Comparison of ENCODE assay signal across 17 cellular contexts in genomic region chr2:212385241-212385640, GRCh38.
"Had no signal": no experiment of that assay in that cellular context is flagged by ENCODE, and none has a peak within 500 bp of the region (broad histone marks: within the 10 kb centered on the region; RNA-seq: fewer than 3 reads in every experiment).

No MANE protein-coding gene starts in this region.

- H3K36me3 ChIP-seq: heart left ventricle, right lobe of liver, tibial artery, upper lobe of left lung, uterus had no signal

- DNase-seq: effector memory CD8-positive, alpha-beta T cell; erythroblast; foreskin melanocyte; heart left ventricle; hippocampal formation; kidney glomerular epithelial cell; naive thymus-derived CD4-positive, alpha-beta T cell; nephron progenitor cell; psoas muscle; retina; right lobe of liver; stimulated activated CD4-positive, alpha-beta T cell treated with anti-CD3 and anti-CD28 coated beads, Interleukin-4, amount 100 ng/mL, for 1 hour; stimulated activated CD8-positive, alpha-beta memory T cell treated with anti-CD3 and anti-CD28 coated beads, Interleukin-4, amount 100 ng/mL, for 48 hours; stimulated activated naive CD8-positive, alpha-beta T cell treated with anti-CD3 and anti-CD28 coated beads, Interleukin-15, Interleukin-2, amounts not matched to agents 100 U/mL and 50 U/mL, for 24 hours; tibial artery; upper lobe of left lung; uterus had no signal

- H3K27me3 ChIP-seq: heart left ventricle, right lobe of liver, tibial artery, upper lobe of left lung, uterus had no signal

- H3K4me3 ChIP-seq: heart left ventricle, psoas muscle, right lobe of liver, tibial artery, upper lobe of left lung, uterus had no signal
